In the genomic region with DNA sequence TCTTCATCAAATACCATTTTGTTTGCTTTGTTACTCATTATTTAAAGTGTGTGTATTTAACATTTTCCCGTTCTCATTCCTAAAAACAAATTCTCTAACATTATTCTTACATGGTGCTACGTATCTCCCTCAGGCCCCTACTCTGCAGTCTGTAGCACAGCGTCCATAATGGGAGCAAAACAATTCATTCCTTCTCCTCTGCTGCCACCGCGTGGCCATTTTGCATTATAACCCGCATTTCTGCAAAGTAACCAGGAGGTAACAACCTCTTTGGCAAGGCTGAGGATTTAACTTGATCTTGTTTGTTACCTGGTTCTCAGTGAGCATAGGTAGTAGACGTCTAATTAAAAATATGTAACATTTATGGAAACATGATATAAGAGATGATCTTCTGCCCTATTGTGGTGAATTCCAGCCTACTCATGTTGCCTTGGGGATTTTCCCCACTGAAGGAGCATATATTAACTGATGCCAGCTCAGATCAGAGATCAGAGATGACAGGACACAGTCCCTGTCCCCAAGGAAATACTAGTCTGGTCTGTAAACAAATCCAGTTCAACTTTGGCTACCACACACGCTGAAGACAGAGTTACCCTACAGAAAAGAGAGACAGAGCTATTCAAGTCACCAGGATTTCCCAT, we compare ENCODE assay signal across 8 cellular contexts. TPM values are rescaled to one million over a fixed set of nuclear protein-coding genes. Genes with fewer than 3 reads are reported as not detected.
DNase-seq lines count a peak whose midpoint lies in the region; ATAC-seq and TF ChIP-seq lines count a peak whose summit lies in the region.

No MANE protein-coding gene starts in this region.

- H3K27ac Mint-ChIP-seq in activated CD4-positive, alpha-beta memory T cell treated with anti-CD3 and anti-CD28 coated beads for 36 hours: no peak overlapping the region

- no peaks in the 10 kb centered on the region for H3K27me3 ChIP-seq in HL-60 (ENCODE audit: insufficient read depth, poor library complexity, severe bottlenecking)

- H3K27ac ChIP-seq in C4-2B (no peak overlapping the region; the same call in 1 of the 2 replicates), HL-60 (replicated peaks) (no peak overlapping the region)

- H3K27me3 Mint-ChIP-seq in activated CD4-positive, alpha-beta memory T cell treated with anti-CD3 and anti-CD28 coated beads for 36 hours: no peaks in the 10 kb centered on the region

- CTCF ChIA-PET in activated CD4-positive, alpha-beta memory T cell treated with anti-CD3 and anti-CD28 coated beads for 36 hours (lab: Charles Lee): interaction anchor here (0.7 to 6.6 kb wide), 15 partner anchors 10 to 714 kb away, joined by 3 to 61 read pairs (median 6); a partner anchor contains a TSS

- DNase-seq in HL-60 (ENCODE audit: low read depth in 1 of 2, low spot score in 1 of 2) (peak; percentile 35 to 67), NCI-H82 (lab: John Stamatoyannopoulos, UW) (peak; percentile 88), lung microvascular endothelial cell (ENCODE audit: low read depth in 2 of 2) (peak; percentile 81 to 91)
- peak; percentile 85 for DNase-seq in activated CD4-positive, alpha-beta memory T cell treated with anti-CD3 and anti-CD28 coated beads for 36 hours
- peak; percentile 60 for DNase-seq in effector CD4-positive, alpha-beta T cell
- DNase-seq in stimulated activated CD8-positive, alpha-beta memory T cell treated with anti-CD3 and anti-CD28 coated beads, Interleukin-2, amount 100 ng/mL, for 1 hour (ENCODE audit: low read depth in 2 of 2): peak; percentile 62 to 64

- H3K9me3 Mint-ChIP-seq in activated CD4-positive, alpha-beta memory T cell treated with anti-CD3 and anti-CD28 coated beads for 36 hours: peaks cover 18% of the 10 kb centered on the region

- TF ChIP-seq CTCF in C4-2B (conservative IDR thresholded peaks at IDR 0.05) (peak; percentile 82), HL-60 (IDR thresholded peaks at IDR 0.05; ENCODE audit: insufficient read depth, low read length) (peak; percentile 43)

- no peak overlapping the region for H3K4me3 Mint-ChIP-seq in activated CD4-positive, alpha-beta memory T cell treated with anti-CD3 and anti-CD28 coated beads for 36 hours

- POLR2A ChIA-PET in activated CD4-positive, alpha-beta memory T cell treated with anti-CD3 and anti-CD28 coated beads for 36 hours (lab: Charles Lee): no interaction called here

- H3K4me1 Mint-ChIP-seq in activated CD4-positive, alpha-beta memory T cell treated with anti-CD3 and anti-CD28 coated beads for 36 hours (ENCODE audit: low read depth): peaks cover 29% of the 10 kb centered on the region

- intact Hi-C loops in activated CD4-positive, alpha-beta memory T cell treated with anti-CD3 and anti-CD28 coated beads for 36 hours (cut with micrococcal nuclease): loop anchor here (1.0 to 10.0 kb wide), 5 partner anchors 311 to 716 kb away; a partner anchor contains a TSS

- no peak overlapping the region for H3K4me3 ChIP-seq in HL-60 (replicated peaks; ENCODE audit: insufficient read depth, low read length)

- H3K36me3 Mint-ChIP-seq in activated CD4-positive, alpha-beta memory T cell treated with anti-CD3 and anti-CD28 coated beads for 36 hours: peaks cover 8% of the 10 kb centered on the region

- peak; percentile 91 for ATAC-seq in GM19351 (IDR thresholded peaks at IDR 0.05; ENCODE audit: unreplicated experiment)

RNA-seq across cellular contexts. Expression of a gene that starts 10.5 kb away (rescaled TPM):
- not detected for total RNA-seq in activated CD4-positive, alpha-beta memory T cell treated with anti-CD3 and anti-CD28 coated beads for 36 hours
- total RNA-seq in lung microvascular endothelial cell: not detected in 2 replicates

RNA-seq across cellular contexts. Expression of a gene that starts 18.0 kb away (rescaled TPM):
- 10 to 100 TPM; 18.7 to 21.5 TPM for total RNA-seq in activated CD4-positive, alpha-beta memory T cell treated with anti-CD3 and anti-CD28 coated beads for 36 hours
- total RNA-seq in lung microvascular endothelial cell: 58.4 and 101 TPM in 2 replicates

RNA-seq across cellular contexts. Expression of a gene that starts 21.7 kb away (rescaled TPM):
- total RNA-seq in activated CD4-positive, alpha-beta memory T cell treated with anti-CD3 and anti-CD28 coated beads for 36 hours: not detected
- not detected in 2 replicates for total RNA-seq in lung microvascular endothelial cell
